1 cellular context compared by ENCODE assay signal in the genomic region with DNA sequence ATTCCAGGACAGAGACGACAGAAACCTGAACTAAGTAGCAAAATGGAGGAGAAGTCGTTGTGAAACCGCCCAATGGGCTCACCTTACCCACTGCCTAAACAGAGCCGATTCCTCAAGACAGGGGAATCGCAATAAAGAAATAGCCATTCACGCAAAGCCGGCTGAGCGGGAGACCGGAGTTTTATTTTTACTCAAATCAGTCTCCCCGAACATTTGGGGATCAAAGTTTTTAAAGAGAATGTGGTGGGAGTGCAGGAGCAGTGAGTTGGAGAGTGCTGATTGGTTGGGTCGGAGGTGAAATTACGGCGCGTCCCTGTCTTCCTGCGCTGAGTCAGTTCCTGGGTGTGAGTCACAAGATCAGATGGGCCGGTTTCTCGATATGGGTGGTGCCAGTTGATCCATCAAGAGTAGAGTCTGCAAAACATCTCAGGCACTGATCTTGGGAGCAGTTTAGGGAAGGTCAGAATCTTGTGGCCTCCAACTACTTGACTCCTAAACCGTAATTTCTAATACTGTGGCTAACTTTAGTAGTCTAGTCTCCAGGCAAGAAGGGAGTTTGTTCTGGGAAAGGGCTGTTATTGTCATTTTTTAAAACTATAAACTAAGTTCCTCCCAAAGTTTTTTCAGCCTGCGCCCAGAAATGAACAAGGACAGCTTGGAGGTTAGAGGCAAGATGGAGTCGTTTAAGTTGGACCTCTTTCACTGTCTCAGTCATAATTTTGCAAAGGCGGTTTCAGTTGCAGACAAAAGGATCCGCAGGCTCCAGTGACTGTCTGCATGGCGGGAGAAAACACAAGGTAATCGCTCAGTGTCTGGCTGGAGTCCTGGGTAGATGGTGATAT.
TF ChIP-seq lines count a peak whose summit lies in the region.

No MANE protein-coding gene starts in this region.

TF ChIP-seq in H1, 55 proteins besides CTCF, POLR2A, EP300 and RAD21:
- TF ChIP-seq CTBP2 (IDR thresholded peaks at IDR 0.05; ENCODE audit: borderline replicate concordance, insufficient read depth, insufficient read length, low read length) (no peak), MAX (IDR thresholded peaks at IDR 0.05) (no peak), CHD1 (IDR thresholded peaks at IDR 0.05; ENCODE audit: low read depth, low read length) (no peak), SP2 (IDR thresholded peaks at IDR 0.05; ENCODE audit: low read length) (no peak), GABPA (IDR thresholded peaks at IDR 0.05; ENCODE audit: borderline replicate concordance, insufficient read depth, low read length) (no peak), KDM4A (IDR thresholded peaks at IDR 0.05; ENCODE audit: low read depth, low read length, severe bottlenecking) (no peak), PHF8 (conservative IDR thresholded peaks at IDR 0.05; ENCODE audit: low read depth, low read length) (no peak), JUN (IDR thresholded peaks at IDR 0.05; ENCODE audit: low read depth, low read length) (no peak), KDM5A (IDR thresholded peaks at IDR 0.05; ENCODE audit: low read length) (no peak)
- TF ChIP-seq, protein P1, sequence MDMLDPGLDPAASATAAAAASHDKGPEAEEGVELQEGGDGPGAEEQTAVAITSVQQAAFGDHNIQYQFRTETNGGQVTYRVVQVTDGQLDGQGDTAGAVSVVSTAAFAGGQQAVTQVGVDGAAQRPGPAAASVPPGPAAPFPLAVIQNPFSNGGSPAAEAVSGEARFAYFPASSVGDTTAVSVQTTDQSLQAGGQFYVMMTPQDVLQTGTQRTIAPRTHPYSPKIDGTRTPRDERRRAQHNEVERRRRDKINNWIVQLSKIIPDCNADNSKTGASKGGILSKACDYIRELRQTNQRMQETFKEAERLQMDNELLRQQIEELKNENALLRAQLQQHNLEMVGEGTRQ (IDR thresholded peaks at IDR 0.05; ENCODE audit: low read length), result no peak
- TF ChIP-seq, protein P2, sequence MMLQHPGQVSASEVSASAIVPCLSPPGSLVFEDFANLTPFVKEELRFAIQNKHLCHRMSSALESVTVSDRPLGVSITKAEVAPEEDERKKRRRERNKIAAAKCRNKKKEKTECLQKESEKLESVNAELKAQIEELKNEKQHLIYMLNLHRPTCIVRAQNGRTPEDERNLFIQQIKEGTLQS (IDR thresholded peaks at IDR 0.05; ENCODE audit: insufficient read depth, low read depth, low read length), result no peak
